In the genomic region with DNA sequence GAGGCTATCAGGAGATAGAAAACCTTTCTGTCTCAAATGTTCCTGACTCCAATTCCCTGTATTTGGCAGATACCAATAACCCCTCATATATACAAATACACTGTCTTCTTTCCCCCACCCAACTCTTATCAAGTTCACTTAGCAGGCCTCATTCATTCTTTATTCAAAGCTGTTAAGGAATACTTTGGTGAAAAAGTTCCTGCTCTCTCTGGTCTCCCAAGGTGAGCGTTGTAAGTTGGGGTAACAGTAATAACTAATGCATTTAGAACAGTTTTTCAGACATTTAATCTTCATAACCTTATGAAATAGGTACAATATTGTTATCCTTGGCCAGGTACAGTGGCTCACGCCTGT, we compare ENCODE assay signal across 9 cellular contexts. TPM values are rescaled to one million over a fixed set of nuclear protein-coding genes. Genes with fewer than 3 reads are reported as not detected.
DNase-seq lines count a peak whose midpoint lies in the region; ATAC-seq and TF ChIP-seq lines count a peak whose summit lies in the region.
"Had no signal": no experiment of that assay in that cellular context is flagged by ENCODE, and none has a peak within 500 bp of the region (broad histone marks: within the 10 kb centered on the region; RNA-seq: fewer than 3 reads in every experiment).

No MANE protein-coding gene starts in this region.

- H3K27ac Mint-ChIP-seq in IgD-negative memory B cell (peak overlapping the region in 2 of 3 donors; percentile 64 to 87), natural killer cell (peak overlapping the region; percentile 86 to 94)

- H3K36me3 Mint-ChIP-seq in IgD-negative memory B cell (no peaks in the 10 kb centered on the region), natural killer cell (no peaks in the 10 kb centered on the region)

- no peak for DNase-seq in astrocyte of the cerebellum (ENCODE audit: low read depth)
- no peak for DNase-seq in natural killer cell
- DNase-seq in stimulated activated CD4-positive, alpha-beta T cell treated with anti-CD3 and anti-CD28 coated beads, Interleukin-12 subunit alpha, Interleukin-12 subunit beta, amount 100 ng/mL, for 4 hours: no peak
- no peak for DNase-seq in activated gamma-delta T cell treated with Interleukin-2 at 50 U/mL for 16 hours
- DNase-seq in foreskin melanocyte: no peak
- DNase-seq: gastrocnemius medialis had no signal

- no peak overlapping the region for H3K27ac ChIP-seq in C4-2B

- peak; percentile 53 for TF ChIP-seq CTCF in C4-2B (conservative IDR thresholded peaks at IDR 0.05)
- TF ChIP-seq CTCF in astrocyte of the cerebellum (IDR thresholded peaks at IDR 0.05; ENCODE audit: low read depth, low read length, missing control alignments): no peak
- TF ChIP-seq CTCF in natural killer cell (IDR thresholded peaks at IDR 0.05): no peak

- peaks cover under 1% of the 10 kb centered on the region for H3K27me3 Mint-ChIP-seq in IgD-negative memory B cell
- H3K27me3 Mint-ChIP-seq in natural killer cell (ENCODE audit: low read depth in 2 of 2): no peaks in the 10 kb centered on the region

- intact Hi-C loops in natural killer cell (cut with micrococcal nuclease): loop anchor here (2.0 to 10.0 kb wide), 6 partner anchors 58 to 446 kb away; a partner anchor contains a TSS

- H3K9me3 Mint-ChIP-seq in IgD-negative memory B cell (no peaks in the 10 kb centered on the region), natural killer cell (no peaks in the 10 kb centered on the region)

- H3K4me1 Mint-ChIP-seq in IgD-negative memory B cell (peaks cover 4 to 19% (median 18%) of the 10 kb centered on the region in 3 donors), natural killer cell (peaks cover 38 to 39% of the 10 kb centered on the region in 2 donors)

- in situ Hi-C loops in astrocyte of the cerebellum (cut with HindIII; ENCODE audit: low sequenced_read_pairs): no loop called here

- ATAC-seq in natural killer cell: no peak
- ATAC-seq in GM18498 (IDR thresholded peaks at IDR 0.05; ENCODE audit: unreplicated experiment): no peak

- H3K4me3 Mint-ChIP-seq in IgD-negative memory B cell (peak overlapping the region; percentile 87 to 97 (median 92)), natural killer cell (peak overlapping the region; percentile 88)

- peak overlapping the region; percentile 58 for H3K4me3 ChIP-seq in astrocyte of the cerebellum (ENCODE audit: low read depth, low read length)

RNA-seq across cellular contexts. Expression of a gene that starts 3.9 kb away (rescaled TPM):
- polyA plus RNA-seq in IgD-negative memory B cell: 1.1 TPM
- 10 to 100 TPM in 2 of 3 donors, 1 to 10 TPM in 1; 9.2 to 12.1 (median 10.2) TPM for total RNA-seq in natural killer cell

RNA-seq across cellular contexts. Expression of a gene that starts 10.2 kb away (rescaled TPM):
- 171 TPM for polyA plus RNA-seq in IgD-negative memory B cell
- total RNA-seq in natural killer cell: 100 to 1,000 TPM; 296 to 441 (median 319) TPM

RNA-seq across cellular contexts. Expression of a gene that starts 18.8 kb away (rescaled TPM):
- polyA plus RNA-seq in IgD-negative memory B cell: 2.2 TPM
- total RNA-seq in natural killer cell: 10 to 100 TPM in 2 of 3 donors, 1 to 10 TPM in 1; 9.6 to 19.0 (median 10.1) TPM

RNA-seq across cellular contexts. Expression of a gene that starts 23.2 kb away (rescaled TPM):
- 174 TPM for polyA plus RNA-seq in IgD-negative memory B cell
- total RNA-seq in natural killer cell: 10 to 100 TPM; 75.8 to 83.7 (median 81.0) TPM

RNA-seq across cellular contexts. Expression of a gene that starts 31.3 kb away (rescaled TPM):
- polyA plus RNA-seq in IgD-negative memory B cell: 0.13 TPM
- 1 to 10 TPM; 2.8 to 4.6 (median 4.3) TPM for total RNA-seq in natural killer cell
